Comparison of ENCODE assay signal across 8 cellular contexts in the genomic region with DNA sequence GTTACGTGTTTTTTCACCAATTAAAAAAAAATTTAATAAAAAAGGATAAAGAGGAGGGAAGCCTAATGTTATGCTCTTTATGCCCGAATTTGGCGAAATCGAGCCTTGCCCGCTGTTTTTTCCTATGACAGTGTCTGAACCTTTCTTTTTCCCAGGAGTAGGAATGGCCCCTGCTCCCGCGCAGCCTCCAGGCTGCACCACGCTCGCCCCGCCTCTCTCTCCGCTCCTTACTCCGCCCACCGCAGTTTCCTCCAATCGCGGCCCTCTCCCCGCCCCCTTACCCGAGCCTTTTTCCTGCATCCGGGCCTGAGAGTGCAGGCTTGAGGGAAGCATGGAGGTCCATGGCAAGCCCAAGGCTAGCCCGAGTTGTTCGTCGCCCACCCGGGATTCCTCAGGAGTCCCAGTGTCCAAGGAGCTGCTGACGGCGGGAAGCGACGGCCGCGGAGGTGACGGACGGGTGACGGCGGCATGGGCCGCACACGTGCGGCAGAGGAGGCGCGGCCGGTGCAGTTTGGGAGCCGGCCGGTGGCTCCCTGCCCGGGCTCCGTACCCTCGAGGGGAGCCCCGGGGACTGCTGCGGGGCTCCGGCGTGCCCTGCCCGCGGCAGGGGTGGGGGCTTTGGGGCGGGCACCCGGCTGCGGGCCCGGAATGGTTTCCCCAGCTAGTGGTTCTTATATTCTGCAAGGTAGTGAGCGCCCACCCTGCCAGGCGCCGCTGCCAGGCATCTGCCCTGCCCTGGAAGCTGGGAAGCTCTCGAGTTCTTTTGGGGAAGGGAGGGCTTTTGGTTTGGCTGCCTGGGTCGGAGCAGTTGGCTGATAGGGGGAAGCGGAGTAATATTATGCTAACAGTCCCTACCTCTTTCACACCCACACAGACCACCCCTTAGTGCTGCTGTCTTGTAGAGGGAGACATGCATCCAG. TPM values are rescaled to one million over a fixed set of nuclear protein-coding genes. Genes with fewer than 3 reads are reported as not detected.
DNase-seq lines count a peak whose midpoint lies in the region; ATAC-seq and TF ChIP-seq lines count a peak whose summit lies in the region.

A gene with protein sequence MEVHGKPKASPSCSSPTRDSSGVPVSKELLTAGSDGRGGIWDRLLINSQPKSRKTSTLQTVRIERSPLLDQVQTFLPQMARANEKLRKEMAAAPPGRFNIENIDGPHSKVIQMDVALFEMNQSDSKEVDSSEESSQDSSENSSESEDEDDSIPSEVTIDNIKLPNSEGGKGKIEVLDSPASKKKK (plus strand): TSS at position 295 of the 920 bp plus-strand sequence. CDS start 37 bp downstream, at position 332.

- peaks cover 17% of the 10 kb centered on the region for H3K36me3 ChIP-seq in WERI-Rb-1
- peaks cover 4% of the 10 kb centered on the region for H3K36me3 ChIP-seq in mammary epithelial cell (ENCODE audit: insufficient read depth, low read length)
- no peaks in the 10 kb centered on the region for H3K36me3 ChIP-seq in smooth muscle cell (ENCODE audit: low read depth)

- TF ChIP-seq CTCF in AG04449 (IDR thresholded peaks at IDR 0.05; ENCODE audit: insufficient read depth, low read length, missing control alignments) = no peak
- TF ChIP-seq CTCF in WERI-Rb-1 (IDR thresholded peaks at IDR 0.05; ENCODE audit: low read depth, low read length) = no peak
- TF ChIP-seq CTCF in mammary epithelial cell (conservative IDR thresholded peaks at IDR 0.05 in 1 of 2, IDR thresholded peaks at IDR 0.05 in 1 of 2; ENCODE audit: extremely low read depth in 1 of 2, insufficient read depth in 1 of 2, low read depth in 1 of 2, low read length in 2 of 2) = no peak
- TF ChIP-seq CTCF in smooth muscle cell (IDR thresholded peaks at IDR 0.05; ENCODE audit: borderline replicate concordance, insufficient read depth, poor library complexity, severe bottlenecking) = no peak

- H3K27me3 ChIP-seq in WERI-Rb-1 (ENCODE audit: insufficient read depth, low read depth, severe bottlenecking) (no peaks in the 10 kb centered on the region), mammary epithelial cell (ENCODE audit: insufficient read depth, low read length) (no peaks in the 10 kb centered on the region), smooth muscle cell (ENCODE audit: low read depth) (no peaks in the 10 kb centered on the region)

- POLR2A ChIA-PET in AG04449 (lab: Yijun Ruan, JAX) = no interaction called here

- CTCF ChIA-PET in AG04449 (lab: Yijun Ruan, JAX) = interaction anchor here (0.9 to 1.4 kb wide), 3 partner anchors 9 to 66 kb away, joined by 3 to 4 read pairs (median 4); no protein-coding TSS in a partner anchor
- CTCF ChIA-PET in mammary epithelial cell (lab: Charles Lee; ENCODE audit: low non-redundant PET) = no interaction called here

- peak within 1 kb of the TSS; percentile 61 for H3K27ac ChIP-seq in WERI-Rb-1
- peak within 1 kb of the TSS; percentile 54 for H3K27ac ChIP-seq in mammary epithelial cell (ENCODE audit: insufficient read depth, low read depth, low read length)
- H3K27ac ChIP-seq in smooth muscle cell (ENCODE audit: low read depth) = no peak within 1 kb of the TSS

- H3K9me3 ChIP-seq in WERI-Rb-1 (ENCODE audit: severe bottlenecking) = no peaks in the 10 kb centered on the region
- no peaks in the 10 kb centered on the region for H3K9me3 ChIP-seq in mammary epithelial cell (replicated peaks; ENCODE audit: insufficient read depth, low read length)
- H3K9me3 ChIP-seq in smooth muscle cell (replicated peaks; ENCODE audit: low read depth) = no peaks in the 10 kb centered on the region

- peak; percentile 9 for DNase-seq in AG04449 (ENCODE audit: low read depth, low spot score)
- DNase-seq in NCI-H2196 treated with DMSO at 0.1 percent for 48 hours (lab: John Stamatoyannopoulos, UW; ENCODE audit: unreplicated experiment) = peak; percentile 92
- peak; percentile 95 for DNase-seq in WERI-Rb-1
- peak; percentile 85 for DNase-seq in mammary epithelial cell
- DNase-seq in iPS-NIHi7 (ENCODE audit: extremely low spot score) = peak; percentile 97
- peak; percentile 75 for DNase-seq in smooth muscle cell (lab: John Stamatoyannopoulos, UW; ENCODE audit: unreplicated experiment)

- H3K4me3 ChIP-seq in AG04449 (ENCODE audit: low read depth, low read length) = peak within 1 kb of the TSS; percentile 94
- peak within 1 kb of the TSS; percentile 87 for H3K4me3 ChIP-seq in WERI-Rb-1 (ENCODE audit: low read depth, low read length)
- H3K4me3 ChIP-seq in mammary epithelial cell (replicated peaks in 1 of 3; ENCODE audit: insufficient read depth in 1 of 3, low read depth in 2 of 3, low read length in 3 of 3) = peak within 1 kb of the TSS; percentile 51 to 94 (median 88)
- H3K4me3 ChIP-seq in smooth muscle cell = peak within 1 kb of the TSS; percentile 85

- no peaks in the 10 kb centered on the region for H4K20me1 ChIP-seq in mammary epithelial cell (ENCODE audit: insufficient read depth, low read length)
- no peaks in the 10 kb centered on the region for H4K20me1 ChIP-seq in smooth muscle cell (ENCODE audit: low read depth)

- H3K4me2 ChIP-seq in mammary epithelial cell (ENCODE audit: insufficient read depth, low read depth, low read length) = peak within 1 kb of the TSS; percentile 83
- H3K4me2 ChIP-seq in smooth muscle cell = peak within 1 kb of the TSS; percentile 88

- BruUV-seq in mammary epithelial cell (replicated peaks; lab: Mats Ljungman, UMichigan) = no TSS peak

- H3K79me2 ChIP-seq in mammary epithelial cell (ENCODE audit: insufficient read depth, low read length) (peaks cover 51% of the 10 kb centered on the region), smooth muscle cell (ENCODE audit: low read depth) (peaks cover 20% of the 10 kb centered on the region)

- intact Hi-C loops in mammary epithelial cell (cut with micrococcal nuclease) = loop anchor here (1.0 kb wide), 2 partner anchors 11 to 28 kb away; partner anchors contain the start of gene SLC41A2

- H2AFZ ChIP-seq in mammary epithelial cell (ENCODE audit: low read depth, low read length) (peak within 1 kb of the TSS; percentile 99), smooth muscle cell (ENCODE audit: low read depth) (peak within 1 kb of the TSS; percentile 94)

- 2% methylated on average over 18 of the region's 59 CpGs for WGBS in mammary epithelial cell (ENCODE audit: low coverage, missing lambda C conversion rate)
- 3% methylated on average over 59 of the region's 59 CpGs for WGBS in smooth muscle cell (ENCODE audit: low lambda C conversion rate)

- dilution Hi-C loops in mammary epithelial cell (cut with HindIII; ENCODE audit: low sequenced_read_pairs) = no loop called here

- H3K9ac ChIP-seq in mammary epithelial cell (ENCODE audit: insufficient read depth, low read length) (peak within 1 kb of the TSS; percentile 62), smooth muscle cell (ENCODE audit: low read depth) (no peak within 1 kb of the TSS)

- in situ Hi-C loops in mammary epithelial cell (cut with MboI; ENCODE audit: low sequenced_read_pairs in 2 of 2) = no loop called here

- peak; percentile 86 for ATAC-seq in GM18873 (IDR thresholded peaks at IDR 0.05; ENCODE audit: low FRiP score, unreplicated experiment)
- peak; percentile 89 for ATAC-seq in HG03135 (IDR thresholded peaks at IDR 0.05; ENCODE audit: unreplicated experiment)

- H3F3A ChIP-seq in smooth muscle cell (ENCODE audit: low read depth) = no peaks in the 10 kb centered on the region

- H3K4me1 ChIP-seq in mammary epithelial cell (ENCODE audit: insufficient read depth, low read length) = peaks cover 14% of the 10 kb centered on the region
- H3K4me1 ChIP-seq in smooth muscle cell (ENCODE audit: low read depth) = peaks cover 7% of the 10 kb centered on the region

RNA-seq across cellular contexts. Expression of the gene that starts here (rescaled TPM):
- total RNA-seq in mammary epithelial cell (10 to 100 TPM in 1 of 2 donors, 1 to 10 TPM in 1; 5.2 to 29.6 TPM), smooth muscle cell (2.7 and 8.1 TPM in 2 replicates)
- polyA plus RNA-seq in mammary epithelial cell (16.3 TPM), smooth muscle cell (17.4 and 18.9 TPM in 2 replicates)
- polyA minus RNA-seq in mammary epithelial cell = 3.6 TPM

Comparison
In these comparisons a context has a peak if more than half of its experiments do, and no peak if none do; other contexts are left out.
1. DNase-seq: peak in every context shown above with its lines; median percentile 97 in iPS-NIHi7; 95 in WERI-Rb-1; 92 in NCI-H2196 treated with DMSO at 0.1 percent for 48 hours; 85 in mammary epithelial cell; 75 in smooth muscle cell; 9 in AG04449.